ENCODE assay signal across 2 cellular contexts in genomic region chr4:36206012-36206411, GRCh38.
TF ChIP-seq lines count a peak whose summit lies in the region.

No MANE protein-coding gene starts in this region.

TF ChIP-seq in SK-N-SH treated with all-trans-retinoic acid at 6 μM for 48 hours, 23 proteins besides CTCF, POLR2A, EP300 and RAD21 (continued from another document):
- TF ChIP-seq CSRNP3 (CRISPR knock-in tag; IDR thresholded peaks at IDR 0.05): no peak
- TF ChIP-seq ZNF8 (CRISPR knock-in tag; IDR thresholded peaks at IDR 0.05): no peak

TF ChIP-seq in WTC11, 78 proteins besides CTCF, POLR2A, EP300 and RAD21 (continued from another document):
- TF ChIP-seq E2F4 (CRISPR knock-in tag; IDR thresholded peaks at IDR 0.05; ENCODE audit: borderline replicate concordance, low read depth): no peak
TF ChIP-seq in WTC11: peak in this region for 0.
